ENCODE assay signal across 8 cellular contexts in genomic region chr11:108496643-108497256, GRCh38. TPM values are rescaled to one million over a fixed set of nuclear protein-coding genes. Genes with fewer than 3 reads are reported as not detected.
DNase-seq lines count a peak whose midpoint lies in the region; ATAC-seq and TF ChIP-seq lines count a peak whose summit lies in the region.

No MANE protein-coding gene starts in this region.

- H3K4me1 Mint-ChIP-seq in activated T-cell treated with anti-CD3 and anti-CD28 coated beads, Interleukin-2, amount 50 U/mL, for 24 hours (ENCODE audit: low read depth) = peaks cover 22% of the 10 kb centered on the region
- peaks cover 23% of the 10 kb centered on the region for H3K4me1 Mint-ChIP-seq in activated naive CD8-positive, alpha-beta T cell treated with anti-CD3 and anti-CD28 coated beads for 36 hours

- H3K27me3 ChIP-seq in kidney epithelial cell (ENCODE audit: control insufficient read depth, insufficient read depth, low read length) = no peaks in the 10 kb centered on the region
- no peaks in the 10 kb centered on the region for H3K27me3 ChIP-seq in thoracic aorta (replicated peaks; ENCODE audit: insufficient read depth)

- H3K36me3 Mint-ChIP-seq in activated T-cell treated with anti-CD3 and anti-CD28 coated beads, Interleukin-2, amount 50 U/mL, for 24 hours (ENCODE audit: low read depth) = peaks cover 3% of the 10 kb centered on the region
- H3K36me3 Mint-ChIP-seq in activated naive CD8-positive, alpha-beta T cell treated with anti-CD3 and anti-CD28 coated beads for 36 hours = peaks cover 21% of the 10 kb centered on the region

- H3K9me3 Mint-ChIP-seq in activated T-cell treated with anti-CD3 and anti-CD28 coated beads, Interleukin-2, amount 50 U/mL, for 24 hours = no peaks in the 10 kb centered on the region
- H3K9me3 Mint-ChIP-seq in activated naive CD8-positive, alpha-beta T cell treated with anti-CD3 and anti-CD28 coated beads for 36 hours = no peaks in the 10 kb centered on the region

- no peaks in the 10 kb centered on the region for H3K27me3 Mint-ChIP-seq in activated T-cell treated with anti-CD3 and anti-CD28 coated beads, Interleukin-2, amount 50 U/mL, for 24 hours
- H3K27me3 Mint-ChIP-seq in activated naive CD8-positive, alpha-beta T cell treated with anti-CD3 and anti-CD28 coated beads for 36 hours = no peaks in the 10 kb centered on the region

- TF ChIP-seq CTCF in kidney epithelial cell (IDR thresholded peaks at IDR 0.05; ENCODE audit: insufficient read depth, low read length, poor library complexity, severe bottlenecking) (no peak), thoracic aorta (IDR thresholded peaks at IDR 0.05) (no peak)

- no peak for DNase-seq in activated T-cell treated with anti-CD3 and anti-CD28 coated beads, Interleukin-2, amount 50 U/mL, for 24 hours
- DNase-seq in activated T-cell treated with anti-CD3 and anti-CD28 coated beads, Interleukin-2, amount 50 U/mL, for 1 hour = no peak
- no peak for DNase-seq in activated naive CD8-positive, alpha-beta T cell treated with anti-CD3 and anti-CD28 coated beads for 36 hours
- DNase-seq in kidney epithelial cell (ENCODE audit: low read depth) (no peak), thoracic aorta (ENCODE audit: low spot score) (no peak)
- no peak for DNase-seq in stimulated activated CD4-positive, alpha-beta T cell treated with anti-CD3 and anti-CD28 coated beads, Interleukin-12 subunit alpha, Interleukin-12 subunit beta, amount 100 ng/mL, for 4 hours

- H3K27ac Mint-ChIP-seq in activated T-cell treated with anti-CD3 and anti-CD28 coated beads, Interleukin-2, amount 50 U/mL, for 24 hours = peak overlapping the region; percentile 98
- H3K27ac Mint-ChIP-seq in activated naive CD8-positive, alpha-beta T cell treated with anti-CD3 and anti-CD28 coated beads for 36 hours = peak overlapping the region; percentile 97

- ATAC-seq in thoracic aorta (ENCODE audit: insufficient number of reproducible peaks, low FRiP score, low read depth) = no peak
- no peak for ATAC-seq in HG02642 (IDR thresholded peaks at IDR 0.05; ENCODE audit: poor library complexity, unreplicated experiment)
- ATAC-seq in HG03442 (IDR thresholded peaks at IDR 0.05; ENCODE audit: unreplicated experiment) = no peak

- H3K36me3 ChIP-seq in kidney epithelial cell (ENCODE audit: control insufficient read depth, insufficient read depth, low read length) (no peaks in the 10 kb centered on the region), thoracic aorta (no peaks in the 10 kb centered on the region)

- H3K4me3 ChIP-seq in kidney epithelial cell (ENCODE audit: low read depth, low read length) = peak overlapping the region; percentile 55
- peak overlapping the region; percentile 79 for H3K4me3 ChIP-seq in thoracic aorta

- peak overlapping the region; percentile 95 to 98 for H3K27ac ChIP-seq in thoracic aorta

- H3K4me3 Mint-ChIP-seq in activated T-cell treated with anti-CD3 and anti-CD28 coated beads, Interleukin-2, amount 50 U/mL, for 24 hours = peak overlapping the region; percentile 87
- peak overlapping the region; percentile 90 for H3K4me3 Mint-ChIP-seq in activated naive CD8-positive, alpha-beta T cell treated with anti-CD3 and anti-CD28 coated beads for 36 hours

- no peaks in the 10 kb centered on the region for H3K9me3 ChIP-seq in thoracic aorta

- H3K4me1 ChIP-seq in thoracic aorta (ENCODE audit: control insufficient read depth in 1 of 2, low read depth in 2 of 2) = peaks cover 0 to 23% of the 10 kb centered on the region in 2 donors

RNA-seq across cellular contexts. Expression of gene POGLUT3, which starts 1.4 kb away (rescaled TPM):
- total RNA-seq in activated naive CD8-positive, alpha-beta T cell treated with anti-CD3 and anti-CD28 coated beads for 36 hours = 10 to 100 TPM; 13.5 to 16.4 TPM
- total RNA-seq in kidney epithelial cell (8.3 and 11.2 TPM in 2 replicates), thoracic aorta (10 to 100 TPM; 36.1 to 60.1 TPM)

RNA-seq across cellular contexts. Expression of gene C11orf65, which starts 29.4 kb away (rescaled TPM):
- total RNA-seq in activated naive CD8-positive, alpha-beta T cell treated with anti-CD3 and anti-CD28 coated beads for 36 hours = 1 to 10 TPM; 1.4 to 1.9 TPM
- total RNA-seq in kidney epithelial cell (0.25 and 0.75 TPM in 2 replicates), thoracic aorta (not detected)
